Comparison of ENCODE assay signal across 8 cellular contexts in genomic region chr9:97923529-97924108, GRCh38. TPM values are rescaled to one million over a fixed set of nuclear protein-coding genes. Genes with fewer than 3 reads are reported as not detected.
A peak's percentile ranks its signal among the peaks of the same experiment; 100 is the strongest.
DNase-seq lines count a peak whose midpoint lies in the region; ATAC-seq and TF ChIP-seq lines count a peak whose summit lies in the region.

No MANE protein-coding gene starts in this region.

- H3K9me3 Mint-ChIP-seq in CD4-positive, alpha-beta T cell: no peaks in the 10 kb centered on the region
- H3K9me3 Mint-ChIP-seq in activated naive CD4-positive, alpha-beta T cell treated with anti-CD3 and anti-CD28 coated beads, Interleukin-2, amount 50 U/mL, for 72 hours: no peaks in the 10 kb centered on the region
- no peaks in the 10 kb centered on the region for H3K9me3 Mint-ChIP-seq in progenitor cell of endocrine pancreas (ENCODE audit: low read depth)

- no peaks in the 10 kb centered on the region for H3K27me3 ChIP-seq in CD4-positive, alpha-beta T cell (ENCODE audit: control insufficient read depth, insufficient read depth, low read length)
- H3K27me3 ChIP-seq in aorta (ENCODE audit: control insufficient read depth in 1 of 2, insufficient read depth in 2 of 2, low read length in 1 of 2): no peaks in the 10 kb centered on the region

- peak overlapping the region; percentile 99 for H3K9ac ChIP-seq in SK-N-MC (ENCODE audit: insufficient read length)

- POLR2A ChIA-PET in CD4-positive, alpha-beta T cell (lab: Charles Lee): interaction anchor here (0.5 to 6.7 kb wide), 19 partner anchors 12 to 333 kb away, joined by 3 to 335 read pairs (median 13); partner anchors contain the start of genes ANP32B, NANS, TBC1D2 and XPA

- H3K4me3 Mint-ChIP-seq in CD4-positive, alpha-beta T cell: peak overlapping the region; percentile 88
- peak overlapping the region; percentile 54 for H3K4me3 Mint-ChIP-seq in progenitor cell of endocrine pancreas (ENCODE audit: low read depth)

- peak overlapping the region; percentile 83 for H3K4me3 ChIP-seq in NB4 (ENCODE audit: low read depth, low read length)
- peak overlapping the region; percentile 94 for H3K4me3 ChIP-seq in SK-N-MC
- H3K4me3 ChIP-seq in aorta (ENCODE audit: low read length in 2 of 2): peak overlapping the region in 1 of 2 donors; percentile 48

- CTCF ChIA-PET in CD4-positive, alpha-beta T cell (lab: Charles Lee): interaction anchor here (0.6 to 9.9 kb wide), 38 partner anchors 10 to 340 kb away, joined by 3 to 221 read pairs (median 4); partner anchors contain the start of genes ANP32B, TBC1D2 and XPA

- peaks cover 20% of the 10 kb centered on the region for H3K36me3 Mint-ChIP-seq in CD4-positive, alpha-beta T cell (ENCODE audit: low read depth)
- H3K36me3 Mint-ChIP-seq in activated naive CD4-positive, alpha-beta T cell treated with anti-CD3 and anti-CD28 coated beads, Interleukin-2, amount 50 U/mL, for 72 hours: peaks cover 8 to 11% of the 10 kb centered on the region in 2 donors
- H3K36me3 Mint-ChIP-seq in progenitor cell of endocrine pancreas (ENCODE audit: insufficient read depth): no peaks in the 10 kb centered on the region

- H3K36me3 ChIP-seq in SK-N-MC (ENCODE audit: insufficient read depth, low read length): no peaks in the 10 kb centered on the region
- H3K36me3 ChIP-seq in aorta (ENCODE audit: control insufficient read depth in 1 of 2, insufficient read depth in 2 of 2, low read length in 1 of 2): no peaks in the 10 kb centered on the region

- no peaks in the 10 kb centered on the region for H3K4me1 ChIP-seq in aorta (ENCODE audit: control insufficient read depth in 1 of 2, insufficient read depth in 2 of 2, low read length in 2 of 2)

- peak; percentile 12 for ATAC-seq in CD4-positive, alpha-beta T cell (ENCODE audit: poor library complexity)
- ATAC-seq in GM21529 (IDR thresholded peaks at IDR 0.05; ENCODE audit: unreplicated experiment): peak; percentile 30
- peak; percentile 48 to 51 for ATAC-seq in activated naive CD4-positive, alpha-beta T cell treated with anti-CD3 and anti-CD28 coated beads, Interleukin-2, amount 50 U/mL, for 72 hours
- peak; percentile 81 for ATAC-seq in aorta (ENCODE audit: low FRiP score)

- intact Hi-C loops in CD4-positive, alpha-beta T cell (cut with DNase I, micrococcal nuclease): loop anchor here (1.0 to 5.0 kb wide), 11 partner anchors 31 to 340 kb away; partner anchors contain the start of genes ANP32B (in 1 of the 2), NANS (in 1 of the 2), TBC1D2 (in 1 of the 2) and TRIM14 (in 1 of the 2)
- intact Hi-C loops in head of caudate nucleus (cut with DNase I): loop anchor here (2.0 to 5.0 kb wide), 3 partner anchors 59 to 334 kb away; partner anchors contain the start of genes ANP32B and TBC1D2
- intact Hi-C loops in aorta (cut with DNase I): loop anchor here (2.0 to 10.0 kb wide), 5 partner anchors 59 to 339 kb away; partner anchors contain the start of genes ANP32B (in 2 of the 2) and CORO2A (in 1 of the 2)

- TF ChIP-seq POLR2A in NB4 (IDR thresholded peaks at IDR 0.05; ENCODE audit: extremely low read depth, insufficient read length): no peak

- no peaks in the 10 kb centered on the region for H3K9me3 ChIP-seq in CD4-positive, alpha-beta T cell (ENCODE audit: control insufficient read depth, low read length)
- no peaks in the 10 kb centered on the region for H3K9me3 ChIP-seq in SK-N-MC (ENCODE audit: low read depth, low read length)
- no peaks in the 10 kb centered on the region for H3K9me3 ChIP-seq in aorta (ENCODE audit: control insufficient read depth, low read length)

- TF ChIP-seq CTCF in CD4-positive, alpha-beta T cell (IDR thresholded peaks at IDR 0.05): peak; percentile 100
- TF ChIP-seq CTCF in NB4 (IDR thresholded peaks at IDR 0.05; ENCODE audit: low read depth, low read length) (peak; percentile 54), progenitor cell of endocrine pancreas (IDR thresholded peaks at IDR 0.05; ENCODE audit: unreplicated experiment) (peak; percentile 76)

- H3K27ac ChIP-seq in CD4-positive, alpha-beta T cell (ENCODE audit: low read depth, low read length): peak overlapping the region; percentile 99
- H3K27ac ChIP-seq in SK-N-MC: peak overlapping the region; percentile 96
- H3K27ac ChIP-seq in aorta (ENCODE audit: low read depth in 1 of 2, low read length in 2 of 2): no peak overlapping the region

- peaks cover 55% of the 10 kb centered on the region for H3K4me1 Mint-ChIP-seq in CD4-positive, alpha-beta T cell (ENCODE audit: low read depth)
- H3K4me1 Mint-ChIP-seq in progenitor cell of endocrine pancreas (ENCODE audit: low read depth): peaks cover 3% of the 10 kb centered on the region

- WGBS in aorta, 2 donors: 0% methylated on average over 8 of the region's 8 CpGs

- peak overlapping the region; percentile 96 for H3K27ac Mint-ChIP-seq in CD4-positive, alpha-beta T cell
- H3K27ac Mint-ChIP-seq in activated naive CD4-positive, alpha-beta T cell treated with anti-CD3 and anti-CD28 coated beads, Interleukin-2, amount 50 U/mL, for 72 hours: peak overlapping the region; percentile 98 to 100
- H3K27ac Mint-ChIP-seq in progenitor cell of endocrine pancreas: peak overlapping the region; percentile 91

- peaks cover 3% of the 10 kb centered on the region for H3K27me3 Mint-ChIP-seq in CD4-positive, alpha-beta T cell
- H3K27me3 Mint-ChIP-seq in progenitor cell of endocrine pancreas: peaks cover 33% of the 10 kb centered on the region

- DNase-seq in CD4-positive, alpha-beta T cell: peak; percentile 55 to 75 (median 63)
- DNase-seq in NB4 (ENCODE audit: low read depth) (peak; percentile 83), SK-N-MC (ENCODE audit: low read depth, low spot score) (peak; percentile 78), head of caudate nucleus (peak in 41 of 42 donors; percentile 30 to 93 (median 79)), progenitor cell of endocrine pancreas (ENCODE audit: low spot score, unreplicated experiment) (peak; percentile 21), aorta (peak in 1 of 2 donors; percentile 81)
- peak in 1 of 2 donors; percentile 71 for DNase-seq in activated naive CD4-positive, alpha-beta T cell treated with anti-CD3 and anti-CD28 coated beads, Interleukin-2, amount 50 U/mL, for 72 hours (ENCODE audit: low spot score in 2 of 2)

RNA-seq across cellular contexts. Expression of gene TRMO, which starts 1.3 kb away (rescaled TPM):
- total RNA-seq in CD4-positive, alpha-beta T cell: 10 to 100 TPM; 42.8 to 45.8 TPM
- 10 to 100 TPM; 16.3 to 16.9 TPM for total RNA-seq in activated naive CD4-positive, alpha-beta T cell treated with anti-CD3 and anti-CD28 coated beads, Interleukin-2, amount 50 U/mL, for 72 hours
- 14.2 and 15.6 TPM in 2 replicates for total RNA-seq in progenitor cell of endocrine pancreas
- 10 to 100 TPM in 1 of 2 donors, 1 to 10 TPM in 1; 9.6 to 10.7 TPM for total RNA-seq in aorta
- 1 to 10 TPM; 5.5 to 7.5 TPM for polyA plus RNA-seq in aorta

RNA-seq across cellular contexts. Expression of gene HEMGN, which starts 14.4 kb away (rescaled TPM):
- total RNA-seq in CD4-positive, alpha-beta T cell: under 1 TPM; 0.30 to 0.34 TPM
- total RNA-seq in activated naive CD4-positive, alpha-beta T cell treated with anti-CD3 and anti-CD28 coated beads, Interleukin-2, amount 50 U/mL, for 72 hours: 1 to 10 TPM; 1.9 to 2.1 TPM
- total RNA-seq in progenitor cell of endocrine pancreas: not detected in 2 replicates
- under 1 TPM in 1 of 2 donors, not detected in 1; 0.93 TPM for total RNA-seq in aorta
- not detected for polyA plus RNA-seq in aorta

RNA-seq across cellular contexts. Expression of gene ANP32B, which starts 59.5 kb away (rescaled TPM):
- total RNA-seq in CD4-positive, alpha-beta T cell: 100 to 1,000 TPM; 178 to 192 TPM
- total RNA-seq in activated naive CD4-positive, alpha-beta T cell treated with anti-CD3 and anti-CD28 coated beads, Interleukin-2, amount 50 U/mL, for 72 hours: 100 to 1,000 TPM; 255 to 315 TPM
- total RNA-seq in progenitor cell of endocrine pancreas (153 and 156 TPM in 2 replicates), aorta (100 to 1,000 TPM in 1 of 2 donors, 10 to 100 TPM in 1; 98.6 to 111 TPM)
- polyA plus RNA-seq in aorta: 100 to 1,000 TPM; 132 to 350 TPM

Comparison
In these comparisons a context has a peak if more than half of its experiments do, and no peak if none do; other contexts are left out.
1. ATAC-seq: peak in every context shown above with its lines; median percentile 81 in aorta; 50 in activated naive CD4-positive, alpha-beta T cell treated with anti-CD3 and anti-CD28 coated beads, Interleukin-2, amount 50 U/mL, for 72 hours; 30 in GM21529; 12 in CD4-positive, alpha-beta T cell.
2. H3K27ac ChIP-seq: peak in CD4-positive, alpha-beta T cell (single experiment) and SK-N-MC (single experiment); none in aorta (0 of 2).
3. Peak in every context shown above with its lines, with median percentiles within 50 percentile points of each other: H3K27ac Mint-ChIP-seq and CTCF ChIP-seq.